8 cellular contexts compared by ENCODE assay signal in genomic region chr17:76812968-76813367, GRCh38. TPM values are rescaled to one million over a fixed set of nuclear protein-coding genes. Genes with fewer than 3 reads are reported as not detected.
"Had no signal": no experiment of that assay in that cellular context is flagged by ENCODE, and none has a peak within 500 bp of the region (broad histone marks: within the 10 kb centered on the region; RNA-seq: fewer than 3 reads in every experiment).

No MANE protein-coding gene starts in this region.

- FAIRE-seq: HTR-8/SVneo had no signal

- H3K27ac ChIP-seq: HL-60, KMS-11 had no signal

- H3K4me2 ChIP-seq: KMS-11 had no signal

- H3K9ac ChIP-seq: KMS-11 had no signal

- DNase-seq: IMR-90, KBM-7, KG1 had no signal

RNA-seq across cellular contexts. Expression of gene MGAT5B, which starts 55.2 kb away (rescaled TPM):
- total RNA-seq: HT-29 had no signal
- polyA plus RNA-seq: IgD-negative memory B cell had no signal
